In genomic region chr2:44974064-44974715, GRCh38 we compare ENCODE assay signal across 10 cellular contexts. TPM values are rescaled to one million over a fixed set of nuclear protein-coding genes. Genes with fewer than 3 reads are reported as not detected.
A peak's percentile ranks its signal among the peaks of the same experiment; 100 is the strongest.
DNase-seq lines count a peak whose midpoint lies in the region; ATAC-seq and TF ChIP-seq lines count a peak whose summit lies in the region.
"Had no signal": no experiment of that assay in that cellular context is flagged by ENCODE, and none has a peak within 500 bp of the region (broad histone marks: within the 10 kb centered on the region; RNA-seq: fewer than 3 reads in every experiment).

No MANE protein-coding gene starts in this region.

- H3K4me1 ChIP-seq in KMS-11 (ENCODE audit: low read depth, poor library complexity, severe bottlenecking) (no peaks in the 10 kb centered on the region), PC-9 (replicated peaks; ENCODE audit: insufficient read depth) (no peaks in the 10 kb centered on the region), foreskin keratinocyte (peaks cover 5% of the 10 kb centered on the region), Peyer's patch (no peaks in the 10 kb centered on the region)

- H3K4me2 ChIP-seq in KMS-11, result no peak overlapping the region
- no peak overlapping the region for H3K4me2 ChIP-seq in PC-9

- intact Hi-C loops in PC-9 (cut with micrococcal nuclease; ENCODE audit: unreplicated experiment), result loop anchor here (1.0 to 2.0 kb wide), 2 partner anchors 582 to 731 kb away; no protein-coding TSS in a partner anchor

- BruUV-seq in PC-9 (replicated peaks; lab: Mats Ljungman, UMichigan), result no TSS peak

- DNase-seq in DMS79 (lab: John Stamatoyannopoulos, UW) (peak; percentile 7), PC-9 (peak; percentile 50 to 77), foreskin keratinocyte (peak in 1 of 2 donors; percentile 70), Peyer's patch (no peak), hippocampal formation (lab: John Stamatoyannopoulos, UW) (no peak), middle frontal gyrus (ENCODE audit: extremely low spot score, low spot score) (no peak)

- no peaks in the 10 kb centered on the region for H3F3A ChIP-seq in PC-9 (ENCODE audit: insufficient read depth, low read depth)

- POLR2A ChIA-PET in PC-9 (lab: Charles Lee; ENCODE audit: unreplicated experiment), result no interaction called here

- H2AFZ ChIP-seq in KMS-11 (ENCODE audit: low read depth) (no peak overlapping the region), PC-9 (no peak overlapping the region)

- H3K36me3 ChIP-seq in KMS-11 (ENCODE audit: insufficient read depth), result no peaks in the 10 kb centered on the region
- H3K36me3 ChIP-seq in PC-9 (ENCODE audit: low read depth), result no peaks in the 10 kb centered on the region
- H3K36me3 ChIP-seq in Peyer's patch, result no peaks in the 10 kb centered on the region

- TF ChIP-seq CTCF in KMS-11 (conservative IDR thresholded peaks at IDR 0.05; ENCODE audit: low read depth, low read length), result peak; percentile 89
- TF ChIP-seq CTCF in PC-9 (conservative IDR thresholded peaks at IDR 0.05), result peak; percentile 88
- TF ChIP-seq CTCF in foreskin keratinocyte (conservative IDR thresholded peaks at IDR 0.05), result peak; percentile 90
- TF ChIP-seq CTCF in Peyer's patch (IDR thresholded peaks at IDR 0.05), result peak in 2 of 6 experiments; percentile 10 to 15

- no peaks in the 10 kb centered on the region for H3K9me2 ChIP-seq in PC-9 (ENCODE audit: insufficient read depth)

- H3K27me3 ChIP-seq in KMS-11 (ENCODE audit: insufficient read depth, low read depth), result no peaks in the 10 kb centered on the region
- H3K27me3 ChIP-seq in PC-9 (ENCODE audit: insufficient read depth, low read depth), result no peaks in the 10 kb centered on the region
- peaks cover 21% of the 10 kb centered on the region for H3K27me3 ChIP-seq in foreskin keratinocyte
- H3K27me3 ChIP-seq in Peyer's patch, result no peaks in the 10 kb centered on the region

- CTCF ChIA-PET in PC-9 (lab: Charles Lee), result interaction anchor here (0.6 to 1.6 kb wide), 3 partner anchors 495 to 732 kb away, joined by 3 to 6 read pairs (median 5); no protein-coding TSS in a partner anchor

- no peak overlapping the region for H3K27ac ChIP-seq in KMS-11
- no peak overlapping the region for H3K27ac ChIP-seq in PC-9
- H3K27ac ChIP-seq in foreskin keratinocyte, result no peak overlapping the region
- no peak overlapping the region for H3K27ac ChIP-seq in Peyer's patch

- no peaks in the 10 kb centered on the region for H4K20me1 ChIP-seq in KMS-11 (ENCODE audit: insufficient read depth)
- H4K20me1 ChIP-seq in PC-9 (ENCODE audit: insufficient read depth), result no peaks in the 10 kb centered on the region

- H3K79me2 ChIP-seq in KMS-11 (ENCODE audit: insufficient read depth, low read depth), result no peaks in the 10 kb centered on the region
- H3K79me2 ChIP-seq in PC-9 (ENCODE audit: low read depth), result no peaks in the 10 kb centered on the region

- ATAC-seq in foreskin keratinocyte, result peak; percentile 69
- no peak for ATAC-seq in HG03175 (IDR thresholded peaks at IDR 0.05; ENCODE audit: unreplicated experiment)

- TF ChIP-seq POLR2A in Peyer's patch (IDR thresholded peaks at IDR 0.05), result no peak

- H3K9me3 ChIP-seq in PC-9 (ENCODE audit: insufficient read depth, low read depth) (no peaks in the 10 kb centered on the region), Peyer's patch (no peaks in the 10 kb centered on the region)

- H3K9ac ChIP-seq in KMS-11, result no peak overlapping the region

- H3K4me3 ChIP-seq in KMS-11 (IDR thresholded peaks at IDR 0.05; ENCODE audit: insufficient read depth, low read depth, low read length) (no peak overlapping the region), PC-9 (no peak overlapping the region), Peyer's patch (no peak overlapping the region)

RNA-seq across cellular contexts. Expression of gene SIX3, which starts 32.7 kb away (rescaled TPM):
- total RNA-seq in PC-9 (2021) (1.4 TPM in 2 replicates), foreskin keratinocyte (not detected in 2 replicates), Peyer's patch (not detected)
- polyA plus RNA-seq in foreskin keratinocyte, result not detected in 2 replicates
- total RNA-seq: lung microvascular endothelial cell; T-helper 1 cell treated with Interleukin-12 subunit alpha and Interleukin-12 subunit beta and Interleukin-4 antibody, amounts not matched to agents 30 ng/mL and 1 ng/mL, for 36 hours had no signal

RNA-seq across cellular contexts. Expression of gene SIX2, which starts 35.1 kb away (rescaled TPM):
- total RNA-seq in PC-9 (2021), result 10.2 and 11.9 TPM in 2 replicates
- not detected in 2 replicates for total RNA-seq in foreskin keratinocyte
- polyA plus RNA-seq in foreskin keratinocyte, result 0.06 TPM in 1 of 2 replicates, not detected in the other
- not detected for total RNA-seq in Peyer's patch
- total RNA-seq: lung microvascular endothelial cell; T-helper 1 cell treated with Interleukin-12 subunit alpha and Interleukin-12 subunit beta and Interleukin-4 antibody, amounts not matched to agents 30 ng/mL and 1 ng/mL, for 36 hours had no signal

Comparison
In these comparisons a context has a peak if more than half of its experiments do, and no peak if none do; other contexts are left out.
1. DNase-seq: peak in DMS79 (single experiment) and PC-9 (2 of 2); none in Peyer's patch (0 of 3), hippocampal formation (0 of 2) and middle frontal gyrus (single experiment).